Comparison of ENCODE assay signal across 1 cellular context in the genomic region with DNA sequence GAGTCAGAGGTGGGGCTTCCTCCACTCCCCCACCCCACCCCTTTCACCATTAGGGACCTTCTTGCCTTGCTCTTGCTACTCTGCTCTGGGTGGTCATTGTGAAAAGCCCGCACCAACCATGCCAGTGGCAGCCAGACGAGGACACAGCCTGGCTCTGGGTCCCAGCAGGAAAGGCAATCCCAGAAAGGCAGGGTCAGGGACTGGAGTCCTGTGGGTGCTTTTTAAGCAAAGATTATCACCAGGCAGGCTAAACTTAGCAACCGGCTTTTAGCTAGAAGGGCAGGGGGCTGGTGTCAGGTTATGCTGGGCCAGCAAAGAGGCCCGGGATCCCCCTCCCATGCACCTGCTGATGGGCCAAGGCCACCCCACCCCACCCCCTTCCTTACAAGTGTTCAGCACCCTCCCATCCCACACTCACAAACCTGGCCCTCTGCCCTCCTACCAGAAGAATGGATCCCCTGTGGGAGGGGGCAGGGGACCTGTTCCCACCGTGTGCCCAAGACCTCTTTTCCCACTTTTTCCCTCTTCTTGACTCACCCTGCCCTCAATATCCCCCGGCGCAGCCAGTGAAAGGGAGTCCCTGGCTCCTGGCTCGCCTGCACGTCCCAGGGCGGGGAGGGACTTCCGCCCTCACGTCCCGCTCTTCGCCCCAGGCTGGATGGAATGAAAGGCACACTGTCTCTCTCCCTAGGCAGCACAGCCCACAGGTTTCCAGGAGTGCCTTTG.
A peak's percentile ranks its signal among the peaks of the same experiment; 100 is the strongest.
TF ChIP-seq lines count a peak whose summit lies in the region.

No MANE protein-coding gene starts in this region.

TF ChIP-seq in A549, 52 proteins besides CTCF, POLR2A, EP300 and RAD21:
- TF ChIP-seq JUN (IDR thresholded peaks at IDR 0.05) (peak in 1 of 2 experiments; percentile 15; a peak in 1 of 5 replicates), FOSB (CRISPR knock-in tag; IDR thresholded peaks at IDR 0.05) (peak; percentile 71; the same call in 1 of the 2 replicates), RARB (CRISPR knock-in tag; IDR thresholded peaks at IDR 0.05) (no peak), RFX5 (IDR thresholded peaks at IDR 0.05) (no peak)
- TF ChIP-seq, protein P1, sequence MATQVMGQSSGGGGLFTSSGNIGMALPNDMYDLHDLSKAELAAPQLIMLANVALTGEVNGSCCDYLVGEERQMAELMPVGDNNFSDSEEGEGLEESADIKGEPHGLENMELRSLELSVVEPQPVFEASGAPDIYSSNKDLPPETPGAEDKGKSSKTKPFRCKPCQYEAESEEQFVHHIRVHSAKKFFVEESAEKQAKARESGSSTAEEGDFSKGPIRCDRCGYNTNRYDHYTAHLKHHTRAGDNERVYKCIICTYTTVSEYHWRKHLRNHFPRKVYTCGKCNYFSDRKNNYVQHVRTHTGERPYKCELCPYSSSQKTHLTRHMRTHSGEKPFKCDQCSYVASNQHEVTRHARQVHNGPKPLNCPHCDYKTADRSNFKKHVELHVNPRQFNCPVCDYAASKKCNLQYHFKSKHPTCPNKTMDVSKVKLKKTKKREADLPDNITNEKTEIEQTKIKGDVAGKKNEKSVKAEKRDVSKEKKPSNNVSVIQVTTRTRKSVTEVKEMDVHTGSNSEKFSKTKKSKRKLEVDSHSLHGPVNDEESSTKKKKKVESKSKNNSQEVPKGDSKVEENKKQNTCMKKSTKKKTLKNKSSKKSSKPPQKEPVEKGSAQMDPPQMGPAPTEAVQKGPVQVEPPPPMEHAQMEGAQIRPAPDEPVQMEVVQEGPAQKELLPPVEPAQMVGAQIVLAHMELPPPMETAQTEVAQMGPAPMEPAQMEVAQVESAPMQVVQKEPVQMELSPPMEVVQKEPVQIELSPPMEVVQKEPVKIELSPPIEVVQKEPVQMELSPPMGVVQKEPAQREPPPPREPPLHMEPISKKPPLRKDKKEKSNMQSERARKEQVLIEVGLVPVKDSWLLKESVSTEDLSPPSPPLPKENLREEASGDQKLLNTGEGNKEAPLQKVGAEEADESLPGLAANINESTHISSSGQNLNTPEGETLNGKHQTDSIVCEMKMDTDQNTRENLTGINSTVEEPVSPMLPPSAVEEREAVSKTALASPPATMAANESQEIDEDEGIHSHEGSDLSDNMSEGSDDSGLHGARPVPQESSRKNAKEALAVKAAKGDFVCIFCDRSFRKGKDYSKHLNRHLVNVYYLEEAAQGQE (IDR thresholded peaks at IDR 0.05), result 0 out of 2 replicates have a peak, but pooled peaks have one; percentile 19
- TF ChIP-seq, protein P2, sequence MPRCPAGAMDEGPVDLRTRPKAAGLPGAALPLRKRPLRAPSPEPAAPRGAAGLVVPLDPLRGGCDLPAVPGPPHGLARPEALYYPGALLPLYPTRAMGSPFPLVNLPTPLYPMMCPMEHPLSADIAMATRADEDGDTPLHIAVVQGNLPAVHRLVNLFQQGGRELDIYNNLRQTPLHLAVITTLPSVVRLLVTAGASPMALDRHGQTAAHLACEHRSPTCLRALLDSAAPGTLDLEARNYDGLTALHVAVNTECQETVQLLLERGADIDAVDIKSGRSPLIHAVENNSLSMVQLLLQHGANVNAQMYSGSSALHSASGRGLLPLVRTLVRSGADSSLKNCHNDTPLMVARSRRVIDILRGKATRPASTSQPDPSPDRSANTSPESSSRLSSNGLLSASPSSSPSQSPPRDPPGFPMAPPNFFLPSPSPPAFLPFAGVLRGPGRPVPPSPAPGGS (IDR thresholded peaks at IDR 0.05), result peak; percentile 30; the same call in 2 of the 3 replicates
TF ChIP-seq in A549: peak in this region for 4.
